In the genomic region with DNA sequence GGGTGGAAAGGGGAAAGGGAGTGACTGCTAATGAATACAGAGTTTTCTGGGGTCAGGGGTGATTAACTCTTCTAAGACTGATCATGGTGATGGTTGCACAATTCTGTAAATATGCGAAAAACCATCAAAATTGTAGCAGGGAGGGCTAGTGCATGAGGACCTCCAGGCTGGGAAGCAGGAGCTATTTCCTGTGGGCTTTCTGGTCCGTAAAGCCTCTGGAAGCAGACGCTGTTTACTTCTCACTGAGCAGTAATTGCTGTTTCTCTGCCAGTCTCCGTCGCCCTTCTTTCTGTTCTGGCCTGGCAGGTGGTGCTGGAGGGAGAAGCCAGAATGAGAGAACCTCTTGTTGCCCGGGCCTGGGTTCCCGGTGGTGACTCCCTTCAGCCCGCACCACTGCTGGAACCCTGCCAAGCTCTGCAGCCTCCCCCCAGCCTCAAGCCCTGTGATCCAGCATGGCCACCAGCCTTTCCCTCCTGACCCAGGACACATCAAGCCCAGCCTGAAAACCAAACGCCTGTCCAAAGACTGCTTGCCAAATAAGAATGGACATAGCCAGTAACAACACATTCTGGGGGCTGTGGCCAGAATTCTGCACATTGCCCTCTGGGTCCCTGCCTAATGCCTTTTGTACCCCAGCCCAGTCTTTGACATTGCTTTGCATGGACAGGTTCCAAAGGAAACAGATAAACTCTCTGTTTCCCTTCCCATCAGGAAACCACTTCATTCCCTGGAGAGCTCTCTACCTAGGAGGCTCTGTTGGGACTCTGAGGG, we compare ENCODE assay signal across 11 cellular contexts.
DNase-seq lines count a peak whose midpoint lies in the region; ATAC-seq and TF ChIP-seq lines count a peak whose summit lies in the region.
"Had no signal": no experiment of that assay in that cellular context is flagged by ENCODE, and none has a peak within 500 bp of the region (broad histone marks: within the 10 kb centered on the region; RNA-seq: fewer than 3 reads in every experiment).

No MANE protein-coding gene starts in this region.

- no peaks in the 10 kb centered on the region for H3K4me1 Mint-ChIP-seq in CD14-positive monocyte
- H3K4me1 Mint-ChIP-seq: activated naive CD8-positive, alpha-beta T cell treated with anti-CD3 and anti-CD28 coated beads, Interleukin-2, amount 10 ng/mL, durations not matched to agents 7 days and 5 days had no signal

- H3K4me3 Mint-ChIP-seq in CD14-positive monocyte: no peak overlapping the region
- H3K4me3 Mint-ChIP-seq: activated naive CD8-positive, alpha-beta T cell treated with anti-CD3 and anti-CD28 coated beads, Interleukin-2, amount 10 ng/mL, durations not matched to agents 7 days and 5 days had no signal

- H3K27me3 ChIP-seq in esophagus muscularis mucosa: peaks cover 0 to 19% (median 0%) of the 10 kb centered on the region in 4 donors

- intact Hi-C loops in esophagus muscularis mucosa (cut with DNase I) (no loop called here), CD14-positive monocyte (cut with micrococcal nuclease) (no loop called here)

- H3K9me3 ChIP-seq in esophagus muscularis mucosa: no peaks in the 10 kb centered on the region

- TF ChIP-seq EP300 in esophagus muscularis mucosa (IDR thresholded peaks at IDR 0.05): no peak

- DNase-seq in Daoy (ENCODE audit: low read depth) (peak; percentile 19), NCI-H748 treated with DMSO at 0.1 percent for 48 hours (lab: John Stamatoyannopoulos, UW) (peak; percentile 39), fibroblast of the conjunctiva (ENCODE audit: low read depth) (peak; percentile 20), pulmonary artery endothelial cell (ENCODE audit: low read depth, low spot score) (peak; percentile 30), esophagus muscularis mucosa (ENCODE audit: extremely low spot score) (no peak), CD14-positive monocyte (ENCODE audit: low spot score) (no peak)
- DNase-seq: activated naive CD8-positive, alpha-beta T cell treated with anti-CD3 and anti-CD28 coated beads, Interleukin-2, amount 10 ng/mL, durations not matched to agents 7 days and 5 days; DND-41; NCI-H1436 had no signal

- 74% methylated on average over 9 of the region's 9 CpGs for WGBS in esophagus muscularis mucosa

- peak overlapping the region in 1 of 4 donors; percentile 33 for H3K27ac ChIP-seq in esophagus muscularis mucosa (replicated peaks in 1 of 4)

- TF ChIP-seq CTCF in esophagus muscularis mucosa (IDR thresholded peaks at IDR 0.05): no peak
- TF ChIP-seq CTCF in CD14-positive monocyte (IDR thresholded peaks at IDR 0.05): no peak

- H3K4me1 ChIP-seq in esophagus muscularis mucosa: peaks cover 8 to 18% (median 13%) of the 10 kb centered on the region in 4 donors

- H3K27me3 Mint-ChIP-seq in CD14-positive monocyte (ENCODE audit: low read depth in 3 of 3): peaks cover 0 to 8% (median 6%) of the 10 kb centered on the region in 3 donors

- no peaks in the 10 kb centered on the region for H3K36me3 Mint-ChIP-seq in CD14-positive monocyte
- H3K36me3 Mint-ChIP-seq: activated naive CD8-positive, alpha-beta T cell treated with anti-CD3 and anti-CD28 coated beads, Interleukin-2, amount 10 ng/mL, durations not matched to agents 7 days and 5 days had no signal

- H3K4me3 ChIP-seq in esophagus muscularis mucosa: no peak overlapping the region

- no peaks in the 10 kb centered on the region for H3K36me3 ChIP-seq in esophagus muscularis mucosa

- no peak for TF ChIP-seq POLR2A in esophagus muscularis mucosa (IDR thresholded peaks at IDR 0.05; ENCODE audit: low read depth)

- H3K27ac Mint-ChIP-seq in CD14-positive monocyte: no peak overlapping the region
- H3K27ac Mint-ChIP-seq: activated naive CD8-positive, alpha-beta T cell treated with anti-CD3 and anti-CD28 coated beads, Interleukin-2, amount 10 ng/mL, durations not matched to agents 7 days and 5 days had no signal

- ATAC-seq in GM18870 (IDR thresholded peaks at IDR 0.05; ENCODE audit: unreplicated experiment) (no peak), GM21529 (IDR thresholded peaks at IDR 0.05; ENCODE audit: unreplicated experiment) (no peak)

- peaks cover 0 to 3% (median 0%) of the 10 kb centered on the region in 7 donors for H3K9me3 Mint-ChIP-seq in CD14-positive monocyte
- H3K9me3 Mint-ChIP-seq: activated naive CD8-positive, alpha-beta T cell treated with anti-CD3 and anti-CD28 coated beads, Interleukin-2, amount 10 ng/mL, durations not matched to agents 7 days and 5 days had no signal

Comparison
In these comparisons a context has a peak if more than half of its experiments do, and no peak if none do; other contexts are left out.
1. DNase-seq: peak in Daoy (single experiment), NCI-H748 treated with DMSO at 0.1 percent for 48 hours (single experiment), fibroblast of the conjunctiva (single experiment) and pulmonary artery endothelial cell (single experiment); none in esophagus muscularis mucosa (single experiment) and CD14-positive monocyte (single experiment).